8 cellular contexts compared by ENCODE assay signal in genomic region chr6:108294787-108295625, GRCh38. TPM values are rescaled to one million over a fixed set of nuclear protein-coding genes. Genes with fewer than 3 reads are reported as not detected.
DNase-seq lines count a peak whose midpoint lies in the region; ATAC-seq and TF ChIP-seq lines count a peak whose summit lies in the region.

Gene AFG1L (plus strand): TSS chr6:108295054. CDS start chr6:108295080, 26 bp downstream.

- ATAC-seq in GM19324 (IDR thresholded peaks at IDR 0.05; ENCODE audit: low FRiP score, unreplicated experiment) (peak; percentile 91), HG03460 (IDR thresholded peaks at IDR 0.05; ENCODE audit: unreplicated experiment) (peak; percentile 93)

- DNase-seq in NCI-H774 (lab: John Stamatoyannopoulos, UW): peak; percentile 92
- peak; percentile 92 for DNase-seq in activated CD4-positive, alpha-beta memory T cell treated with anti-CD3 and anti-CD28 coated beads for 36 hours
- peak; percentile 91 to 97 (median 94) for DNase-seq in dorsolateral prefrontal cortex
- peak; percentile 92 to 98 for DNase-seq in lower leg skin (ENCODE audit: low spot score in 2 of 2)
- peak; percentile 82 to 85 for DNase-seq in stimulated activated CD4-positive, alpha-beta T cell treated with anti-CD3 and anti-CD28 coated beads, Interleukin-4, amount 100 ng/mL, for 4 hours

- no peaks in the 10 kb centered on the region for H3K27me3 Mint-ChIP-seq in activated CD4-positive, alpha-beta memory T cell treated with anti-CD3 and anti-CD28 coated beads for 36 hours

- peaks cover 18% of the 10 kb centered on the region for H3K4me1 Mint-ChIP-seq in activated CD4-positive, alpha-beta memory T cell treated with anti-CD3 and anti-CD28 coated beads for 36 hours (ENCODE audit: low read depth)

- H3K9me3 Mint-ChIP-seq in activated CD4-positive, alpha-beta memory T cell treated with anti-CD3 and anti-CD28 coated beads for 36 hours: no peaks in the 10 kb centered on the region

- H3K4me3 ChIP-seq in dorsolateral prefrontal cortex (peak within 1 kb of the TSS; percentile 66 to 98 (median 86)), lower leg skin (ENCODE audit: low read depth, poor library complexity, severe bottlenecking) (peak within 1 kb of the TSS; percentile 90)

- intact Hi-C loops in activated CD4-positive, alpha-beta memory T cell treated with anti-CD3 and anti-CD28 coated beads for 36 hours (cut with micrococcal nuclease): loop anchor here (1.0 to 5.0 kb wide), 4 partner anchors 34 to 221 kb away; partner anchors contain the start of genes NR2E1, OSTM1 and SNX3
- intact Hi-C loops in dorsolateral prefrontal cortex (cut with DNase I): loop anchor here (1.0 to 10.0 kb wide), 2 partner anchors 34 to 220 kb away; partner anchors contain the start of genes OSTM1 (in 2 of the 2) and SNX3 (in 2 of the 2)
- intact Hi-C loops in lower leg skin (cut with DNase I; ENCODE audit: low total_unique reads): no loop called here

- H3K27ac Mint-ChIP-seq in activated CD4-positive, alpha-beta memory T cell treated with anti-CD3 and anti-CD28 coated beads for 36 hours: peak within 1 kb of the TSS; percentile 98

- POLR2A ChIA-PET in activated CD4-positive, alpha-beta memory T cell treated with anti-CD3 and anti-CD28 coated beads for 36 hours (lab: Charles Lee): interaction anchor here (3.7 kb wide), 1 partner anchor 34 kb away, joined by 26 read pairs; the partner anchor contains the start of gene SNX3

- H3K36me3 Mint-ChIP-seq in activated CD4-positive, alpha-beta memory T cell treated with anti-CD3 and anti-CD28 coated beads for 36 hours: peaks cover 4% of the 10 kb centered on the region

- whole genome bisulfite sequencing in lower leg skin, 2 donors: 1% methylated on average over 40 of the region's 40 CpGs

- TF ChIP-seq POLR2A in lower leg skin (IDR thresholded peaks at IDR 0.05): no peak

- no peak for TF ChIP-seq CTCF in C4-2B (conservative IDR thresholded peaks at IDR 0.05)
- TF ChIP-seq CTCF in dorsolateral prefrontal cortex (IDR thresholded peaks at IDR 0.05 in 54 of 56, conservative IDR thresholded peaks at IDR 0.05 in 2 of 56; ENCODE audit: low read depth in 1 of 56, partially characterized antibody in 56 of 56): peak in 20 of 56 donors; percentile 5 to 56 (median 24)
- no peak for TF ChIP-seq CTCF in lower leg skin (IDR thresholded peaks at IDR 0.05)

- H3K27ac ChIP-seq in C4-2B: peak within 1 kb of the TSS; percentile 94
- peak within 1 kb of the TSS; percentile 85 to 99 (median 96) for H3K27ac ChIP-seq in dorsolateral prefrontal cortex

- CTCF ChIA-PET in activated CD4-positive, alpha-beta memory T cell treated with anti-CD3 and anti-CD28 coated beads for 36 hours (lab: Charles Lee): interaction anchor here (1.0 to 1.6 kb wide), 2 partner anchors 34 kb away, joined by 4 read pairs; partner anchors contain the start of gene SNX3

- H3K27me3 ChIP-seq in dorsolateral prefrontal cortex: no peaks in the 10 kb centered on the region

- peak within 1 kb of the TSS; percentile 94 for H3K4me3 Mint-ChIP-seq in activated CD4-positive, alpha-beta memory T cell treated with anti-CD3 and anti-CD28 coated beads for 36 hours

RNA-seq across cellular contexts. Expression of gene AFG1L, which starts in this region (rescaled TPM):
- 1 to 10 TPM; 5.3 to 6.3 TPM for total RNA-seq in activated CD4-positive, alpha-beta memory T cell treated with anti-CD3 and anti-CD28 coated beads for 36 hours
- 10 to 100 TPM in 119 of 120 experiments, 1 to 10 TPM in 1; 9.7 to 29.5 (median 16.8) TPM for total RNA-seq in dorsolateral prefrontal cortex
- 1 to 10 TPM; 2.1 to 6.2 (median 2.8) TPM for total RNA-seq in lower leg skin

Comparison
In these comparisons a context has a peak if more than half of its experiments do, and no peak if none do; other contexts are left out.
1. Peak in every context shown above with its lines: DNase-seq, ATAC-seq, H3K4me3 ChIP-seq and H3K27ac ChIP-seq.